1 cellular context compared by ENCODE assay signal in genomic region chr4:109699553-109700225, GRCh38.
TF ChIP-seq lines count a peak whose summit lies in the region.

No MANE protein-coding gene starts in this region.

TF ChIP-seq in liver, 16 proteins besides CTCF, POLR2A, EP300 and RAD21 (continued from another document):
- TF ChIP-seq HNF4A (conservative IDR thresholded peaks at IDR 0.05) (peak; percentile 65 to 68), JUND (IDR thresholded peaks at IDR 0.05) (no peak)
